1 cellular context compared by ENCODE assay signal in genomic region chr1:172443666-172444453, GRCh38.
TF ChIP-seq lines count a peak whose summit lies in the region.

PIGC (minus strand) TSS chr1:172444069; CDS start chr1:172442622, 1,447 bp downstream.

TF ChIP-seq in K562, 482 proteins besides CTCF, POLR2A, EP300 and RAD21 (continued from another document and continues in another):
- TF ChIP-seq ATF6 (CRISPR knock-in tag; IDR thresholded peaks at IDR 0.05) (peak; percentile 92; the same call in 1 of the 2 replicates), POLR2H (tag; IDR thresholded peaks at IDR 0.05; ENCODE audit: low read depth) (no peak; the same call in 1 of the 2 replicates), GABPB2 (CRISPR knock-in tag; conservative IDR thresholded peaks at IDR 0.05) (no peak), NR2F6 (CRISPR knock-in tag; IDR thresholded peaks at IDR 0.05) (no peak), ZNF551 (CRISPR knock-in tag; IDR thresholded peaks at IDR 0.05) (no peak), FOXK2 (conservative IDR thresholded peaks at IDR 0.05 in 1 of 2, IDR thresholded peaks at IDR 0.05 in 1 of 2; ENCODE audit: low read depth in 2 of 2) (peak; percentile 19 to 65; a peak in 2 of 4 replicates), JUNB (CRISPR knock-in tag; conservative IDR thresholded peaks at IDR 0.05) (no peak), CEBPG (CRISPR knock-in tag; IDR thresholded peaks at IDR 0.05) (no peak), CEBPG (tag; conservative IDR thresholded peaks at IDR 0.05 in 1 of 2, IDR thresholded peaks at IDR 0.05 in 1 of 2) (no peak), GATA2 (CRISPR knock-in tag; IDR thresholded peaks at IDR 0.05) (no peak; the same call in 1 of the 2 replicates), PYGO2 (tag; IDR thresholded peaks at IDR 0.05) (no peak), HEY1 (CRISPR knock-in tag; IDR thresholded peaks at IDR 0.05; ENCODE audit: borderline replicate concordance) (no peak; the same call in 1 of the 2 replicates), GATAD2B (IDR thresholded peaks at IDR 0.05; ENCODE audit: borderline replicate concordance) (peak; percentile 82; the same call in 1 of the 2 replicates), HNRNPH1 (optimal IDR thresholded peaks at IDR 0.05; ENCODE audit: low read depth, low read length) (no peak), HMG20A (CRISPR knock-in tag; conservative IDR thresholded peaks at IDR 0.05) (no peak), SMC3 (conservative IDR thresholded peaks at IDR 0.05; ENCODE audit: insufficient read depth, low read depth, low read length) (peak; percentile 84), THRB (CRISPR knock-in tag; conservative IDR thresholded peaks at IDR 0.05) (no peak), ZNF77 (CRISPR knock-in tag; IDR thresholded peaks at IDR 0.05) (no peak), ZNF639 (CRISPR knock-in tag; conservative IDR thresholded peaks at IDR 0.05 in 1 of 2, IDR thresholded peaks at IDR 0.05 in 1 of 2) (peak in 1 of 2 experiments; percentile 74; a peak in 2 of 4 replicates), SRSF1 (IDR thresholded peaks at IDR 0.05; ENCODE audit: low read depth, low read length) (no peak; the same call in 1 of the 2 replicates), NONO (IDR thresholded peaks at IDR 0.05; ENCODE audit: low read depth in 2 of 2, low read length in 1 of 2) (no peak), KAT8 (IDR thresholded peaks at IDR 0.05; ENCODE audit: low read depth) (no peak), ZNF518B (CRISPR knock-in tag; IDR thresholded peaks at IDR 0.05) (no peak), ZEB2 (IDR thresholded peaks at IDR 0.05) (peak; percentile 73), SMARCB1 (IDR thresholded peaks at IDR 0.05; ENCODE audit: insufficient read length, low read depth) (peak; percentile 85), BRD9 (IDR thresholded peaks at IDR 0.05; ENCODE audit: low read depth, partially characterized antibody) (peak; percentile 47), FOSL1 (tag; conservative IDR thresholded peaks at IDR 0.05) (no peak), ZNF561 (CRISPR knock-in tag; conservative IDR thresholded peaks at IDR 0.05) (no peak), ZNF696 (CRISPR knock-in tag; conservative IDR thresholded peaks at IDR 0.05) (no peak), ZNF277 (CRISPR knock-in tag; IDR thresholded peaks at IDR 0.05; ENCODE audit: borderline replicate concordance) (no peak), U2AF2 (optimal IDR thresholded peaks at IDR 0.05; ENCODE audit: low read depth, low read length) (no peak), MTF1 (CRISPR knock-in tag; IDR thresholded peaks at IDR 0.05; ENCODE audit: borderline replicate concordance) (no peak), SIN3B (IDR thresholded peaks at IDR 0.05; ENCODE audit: low read depth) (no peak; the same call in 1 of the 2 replicates), GTF2F1 (IDR thresholded peaks at IDR 0.05; ENCODE audit: low read depth, low read length) (peak; percentile 73; the same call in 1 of the 2 replicates)
- TF ChIP-seq, protein P1, sequence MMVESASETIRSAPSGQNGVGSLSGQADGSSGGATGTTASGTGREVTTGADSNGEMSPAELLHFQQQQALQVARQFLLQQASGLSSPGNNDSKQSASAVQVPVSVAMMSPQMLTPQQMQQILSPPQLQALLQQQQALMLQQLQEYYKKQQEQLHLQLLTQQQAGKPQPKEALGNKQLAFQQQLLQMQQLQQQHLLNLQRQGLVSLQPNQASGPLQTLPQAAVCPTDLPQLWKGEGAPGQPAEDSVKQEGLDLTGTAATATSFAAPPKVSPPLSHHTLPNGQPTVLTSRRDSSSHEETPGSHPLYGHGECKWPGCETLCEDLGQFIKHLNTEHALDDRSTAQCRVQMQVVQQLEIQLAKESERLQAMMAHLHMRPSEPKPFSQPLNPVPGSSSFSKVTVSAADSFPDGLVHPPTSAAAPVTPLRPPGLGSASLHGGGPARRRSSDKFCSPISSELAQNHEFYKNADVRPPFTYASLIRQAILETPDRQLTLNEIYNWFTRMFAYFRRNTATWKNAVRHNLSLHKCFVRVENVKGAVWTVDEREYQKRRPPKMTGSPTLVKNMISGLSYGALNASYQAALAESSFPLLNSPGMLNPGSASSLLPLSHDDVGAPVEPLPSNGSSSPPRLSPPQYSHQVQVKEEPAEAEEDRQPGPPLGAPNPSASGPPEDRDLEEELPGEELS (CRISPR knock-in tag; IDR thresholded peaks at IDR 0.05; ENCODE audit: borderline replicate concordance) = no peak; the same call in 1 of the 2 replicates
- TF ChIP-seq, protein P2, sequence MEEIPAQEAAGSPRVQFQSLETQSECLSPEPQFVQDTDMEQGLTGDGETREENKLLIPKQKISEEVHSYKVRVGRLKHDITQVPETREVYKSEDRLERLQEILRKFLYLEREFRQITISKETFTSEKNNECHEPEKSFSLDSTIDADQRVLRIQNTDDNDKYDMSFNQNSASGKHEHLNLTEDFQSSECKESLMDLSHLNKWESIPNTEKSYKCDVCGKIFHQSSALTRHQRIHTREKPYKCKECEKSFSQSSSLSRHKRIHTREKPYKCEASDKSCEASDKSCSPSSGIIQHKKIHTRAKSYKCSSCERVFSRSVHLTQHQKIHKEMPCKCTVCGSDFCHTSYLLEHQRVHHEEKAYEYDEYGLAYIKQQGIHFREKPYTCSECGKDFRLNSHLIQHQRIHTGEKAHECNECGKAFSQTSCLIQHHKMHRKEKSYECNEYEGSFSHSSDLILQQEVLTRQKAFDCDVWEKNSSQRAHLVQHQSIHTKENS (CRISPR knock-in tag; IDR thresholded peaks at IDR 0.05) = no peak
- TF ChIP-seq, protein P3, sequence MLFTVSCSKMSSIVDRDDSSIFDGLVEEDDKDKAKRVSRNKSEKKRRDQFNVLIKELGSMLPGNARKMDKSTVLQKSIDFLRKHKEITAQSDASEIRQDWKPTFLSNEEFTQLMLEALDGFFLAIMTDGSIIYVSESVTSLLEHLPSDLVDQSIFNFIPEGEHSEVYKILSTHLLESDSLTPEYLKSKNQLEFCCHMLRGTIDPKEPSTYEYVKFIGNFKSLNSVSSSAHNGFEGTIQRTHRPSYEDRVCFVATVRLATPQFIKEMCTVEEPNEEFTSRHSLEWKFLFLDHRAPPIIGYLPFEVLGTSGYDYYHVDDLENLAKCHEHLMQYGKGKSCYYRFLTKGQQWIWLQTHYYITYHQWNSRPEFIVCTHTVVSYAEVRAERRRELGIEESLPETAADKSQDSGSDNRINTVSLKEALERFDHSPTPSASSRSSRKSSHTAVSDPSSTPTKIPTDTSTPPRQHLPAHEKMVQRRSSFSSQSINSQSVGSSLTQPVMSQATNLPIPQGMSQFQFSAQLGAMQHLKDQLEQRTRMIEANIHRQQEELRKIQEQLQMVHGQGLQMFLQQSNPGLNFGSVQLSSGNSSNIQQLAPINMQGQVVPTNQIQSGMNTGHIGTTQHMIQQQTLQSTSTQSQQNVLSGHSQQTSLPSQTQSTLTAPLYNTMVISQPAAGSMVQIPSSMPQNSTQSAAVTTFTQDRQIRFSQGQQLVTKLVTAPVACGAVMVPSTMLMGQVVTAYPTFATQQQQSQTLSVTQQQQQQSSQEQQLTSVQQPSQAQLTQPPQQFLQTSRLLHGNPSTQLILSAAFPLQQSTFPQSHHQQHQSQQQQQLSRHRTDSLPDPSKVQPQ (CRISPR knock-in tag; IDR thresholded peaks at IDR 0.05; ENCODE audit: borderline replicate concordance) = no peak
